Comparison of ENCODE assay signal across 13 cellular contexts in the genomic region with DNA sequence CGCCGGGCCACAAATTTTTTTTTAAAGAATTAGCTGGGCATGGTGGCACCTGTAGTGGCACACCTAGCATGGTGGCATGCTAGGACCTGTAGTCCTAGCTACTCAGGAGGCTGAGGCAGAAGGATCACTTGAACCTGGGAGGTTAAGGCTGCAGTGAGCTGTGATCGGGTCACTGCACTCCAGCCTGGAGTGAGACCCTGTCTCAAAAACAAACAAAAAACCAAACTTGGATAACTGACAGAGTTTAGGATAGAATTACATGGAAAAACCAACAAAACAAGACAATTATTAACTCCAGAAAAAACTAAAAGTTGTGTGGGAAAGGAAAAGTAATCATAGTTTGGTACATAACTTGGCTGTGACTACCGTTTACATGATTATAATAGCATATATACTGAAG. TPM values are rescaled to one million over a fixed set of nuclear protein-coding genes. Genes with fewer than 3 reads are reported as not detected.
DNase-seq lines count a peak whose midpoint lies in the region; ATAC-seq, FAIRE-seq and TF ChIP-seq lines count a peak whose summit lies in the region.
"Had no signal": no experiment of that assay in that cellular context is flagged by ENCODE, and none has a peak within 500 bp of the region (broad histone marks: within the 10 kb centered on the region; RNA-seq: fewer than 3 reads in every experiment).

No MANE protein-coding gene starts in this region.

- TF ChIP-seq EP300 in stomach (IDR thresholded peaks at IDR 0.05): no peak

- ATAC-seq in CD4-positive, CD25-positive, alpha-beta regulatory T cell (ENCODE audit: low read depth in 2 of 2): no peak
- ATAC-seq in naive thymus-derived CD8-positive, alpha-beta T cell: no peak
- ATAC-seq in HG02798 (IDR thresholded peaks at IDR 0.05; ENCODE audit: poor library complexity, unreplicated experiment): no peak

- no peaks in the 10 kb centered on the region for H3K9me3 ChIP-seq in CD4-positive, CD25-positive, alpha-beta regulatory T cell (ENCODE audit: control insufficient read depth in 2 of 2, low read length in 2 of 2)
- H3K9me3 ChIP-seq in GM23248 (ENCODE audit: low read depth) (no peaks in the 10 kb centered on the region), astrocyte (ENCODE audit: insufficient read depth, low read depth, low read length) (no peaks in the 10 kb centered on the region), stomach (no peaks in the 10 kb centered on the region)
- H3K9me3 ChIP-seq: adrenal gland had no signal

- in situ Hi-C loops in GM23248 (cut with MboI): no loop called here

- H3K4me2 ChIP-seq in GM23248 (ENCODE audit: unreplicated experiment) (peak overlapping the region; percentile 33), astrocyte (ENCODE audit: low read length) (peak overlapping the region; percentile 91)

- peak overlapping the region; percentile 42 for H3K4me3 ChIP-seq in CD4-positive, CD25-positive, alpha-beta regulatory T cell (ENCODE audit: low read depth, low read length)
- H3K4me3 ChIP-seq in GM23248 (peak overlapping the region; percentile 77), astrocyte (ENCODE audit: insufficient read depth, low read depth, low read length) (no peak overlapping the region), stomach (peak overlapping the region in 2 of 4 donors; percentile 61 to 73)
- H3K4me3 ChIP-seq: adrenal gland, skin epidermis had no signal

- peaks cover 0 to 29% (median 14%) of the 10 kb centered on the region in 4 donors for H3K4me1 Mint-ChIP-seq in CD4-positive, CD25-positive, alpha-beta regulatory T cell
- peaks cover 7% of the 10 kb centered on the region for H3K4me1 Mint-ChIP-seq in astrocyte (ENCODE audit: low read depth, unreplicated experiment)
- H3K4me1 Mint-ChIP-seq in naive thymus-derived CD8-positive, alpha-beta T cell: peaks cover 20 to 50% (median 34%) of the 10 kb centered on the region in 4 donors

- peaks cover 39% of the 10 kb centered on the region for H3K4me1 ChIP-seq in CD4-positive, CD25-positive, alpha-beta regulatory T cell (ENCODE audit: control insufficient read depth, insufficient read depth, low read length, poor library complexity, severe bottlenecking)
- H3K4me1 ChIP-seq in GM23248 (ENCODE audit: insufficient read depth): peaks cover 18% of the 10 kb centered on the region
- H3K4me1 ChIP-seq in astrocyte (ENCODE audit: insufficient read depth, low read length): peaks cover 21% of the 10 kb centered on the region
- peaks cover 6 to 31% (median 23%) of the 10 kb centered on the region in 4 donors for H3K4me1 ChIP-seq in stomach

- intact Hi-C loops in stomach (cut with DNase I; ENCODE audit: low total_unique reads): no loop called here

- no peak overlapping the region for H2AFZ ChIP-seq in GM23248
- no peak overlapping the region for H2AFZ ChIP-seq in astrocyte (ENCODE audit: low read depth, low read length)

- no peak for DNase-seq in CD4-positive, CD25-positive, alpha-beta regulatory T cell
- no peak for DNase-seq in GM23248
- no peak for DNase-seq in astrocyte (ENCODE audit: low read depth)
- no peak for DNase-seq in naive thymus-derived CD8-positive, alpha-beta T cell
- DNase-seq in stomach: no peak
- DNase-seq in NCI-H510A (lab: John Stamatoyannopoulos, UW): no peak
- no peak for DNase-seq in HuH-7 (ENCODE audit: low spot score)

- H3K36me3 Mint-ChIP-seq in CD4-positive, CD25-positive, alpha-beta regulatory T cell: peaks cover 6% of the 10 kb centered on the region
- no peaks in the 10 kb centered on the region for H3K36me3 Mint-ChIP-seq in astrocyte (ENCODE audit: low read depth, unreplicated experiment)
- no peaks in the 10 kb centered on the region for H3K36me3 Mint-ChIP-seq in naive thymus-derived CD8-positive, alpha-beta T cell

- H3F3A ChIP-seq in GM23248 (ENCODE audit: insufficient read depth): peaks cover 18% of the 10 kb centered on the region

- TF ChIP-seq POLR2A in stomach (IDR thresholded peaks at IDR 0.05): no peak

- peak overlapping the region; percentile 93 to 96 (median 94) for H3K4me3 Mint-ChIP-seq in CD4-positive, CD25-positive, alpha-beta regulatory T cell
- H3K4me3 Mint-ChIP-seq in astrocyte (ENCODE audit: unreplicated experiment): no peak overlapping the region
- H3K4me3 Mint-ChIP-seq in naive thymus-derived CD8-positive, alpha-beta T cell: peak overlapping the region; percentile 9 to 100 (median 98)

- TF ChIP-seq CTCF in astrocyte (IDR thresholded peaks at IDR 0.05; ENCODE audit: insufficient read depth, low read depth, low read length) (no peak), stomach (IDR thresholded peaks at IDR 0.05) (no peak)

- FAIRE-seq in astrocyte (lab: Jason Lieb, UNC): no peak
- FAIRE-seq: D721Med had no signal

- WGBS in GM23248 (ENCODE audit: low coverage in 1 of 2, low lambda C conversion rate in 2 of 2, missing lambda C conversion rate in 2 of 2), 2 experiments: 70 to 71% methylated on average over 4 of the region's 4 CpGs
- 67 to 80% (median 71%) methylated on average over 4 of the region's 4 CpGs for WGBS in stomach, 5 donors

- H3K79me2 ChIP-seq in GM23248 (ENCODE audit: insufficient read depth) (peaks cover 33% of the 10 kb centered on the region), astrocyte (ENCODE audit: insufficient read depth, low read length) (peaks cover 16% of the 10 kb centered on the region)

- H3K27me3 Mint-ChIP-seq in CD4-positive, CD25-positive, alpha-beta regulatory T cell: peaks cover 2% of the 10 kb centered on the region
- no peaks in the 10 kb centered on the region for H3K27me3 Mint-ChIP-seq in astrocyte (ENCODE audit: low read depth, unreplicated experiment)
- no peaks in the 10 kb centered on the region for H3K27me3 Mint-ChIP-seq in naive thymus-derived CD8-positive, alpha-beta T cell

- H3K27ac ChIP-seq in CD4-positive, CD25-positive, alpha-beta regulatory T cell (ENCODE audit: insufficient read depth, low read length, poor library complexity, severe bottlenecking): no peak overlapping the region
- no peak overlapping the region for H3K27ac ChIP-seq in GM23248
- H3K27ac ChIP-seq in astrocyte (ENCODE audit: low read depth, low read length): no peak overlapping the region
- peak overlapping the region in 2 of 5 donors; percentile 99 to 100 for H3K27ac ChIP-seq in stomach
- H3K27ac ChIP-seq: adrenal gland, RWPE1, VCaP had no signal

- H4K20me1 ChIP-seq in GM23248 (ENCODE audit: insufficient read depth) (no peaks in the 10 kb centered on the region), astrocyte (ENCODE audit: insufficient read depth, low read length) (no peaks in the 10 kb centered on the region)

- H3K9ac ChIP-seq in GM23248 (peak overlapping the region; percentile 97; the same call in 1 of the 2 replicates), astrocyte (ENCODE audit: low read length) (no peak overlapping the region)

- H3K9me3 Mint-ChIP-seq in CD4-positive, CD25-positive, alpha-beta regulatory T cell: no peaks in the 10 kb centered on the region
- peaks cover 2% of the 10 kb centered on the region for H3K9me3 Mint-ChIP-seq in astrocyte (ENCODE audit: unreplicated experiment)
- H3K9me3 Mint-ChIP-seq in naive thymus-derived CD8-positive, alpha-beta T cell: no peaks in the 10 kb centered on the region

- no peaks in the 10 kb centered on the region for H3K9me2 ChIP-seq in GM23248 (ENCODE audit: insufficient read depth)

- peak overlapping the region; percentile 90 to 98 (median 92) for H3K27ac Mint-ChIP-seq in CD4-positive, CD25-positive, alpha-beta regulatory T cell
- H3K27ac Mint-ChIP-seq in astrocyte (ENCODE audit: unreplicated experiment): no peak overlapping the region
- peak overlapping the region; percentile 18 to 99 (median 98) for H3K27ac Mint-ChIP-seq in naive thymus-derived CD8-positive, alpha-beta T cell

- no peaks in the 10 kb centered on the region for H3K27me3 ChIP-seq in CD4-positive, CD25-positive, alpha-beta regulatory T cell (ENCODE audit: control insufficient read depth, insufficient read depth, low read length)
- no peaks in the 10 kb centered on the region for H3K27me3 ChIP-seq in GM23248 (replicated peaks; ENCODE audit: insufficient read depth)
- no peaks in the 10 kb centered on the region for H3K27me3 ChIP-seq in astrocyte (ENCODE audit: insufficient read depth, low read length)
- no peaks in the 10 kb centered on the region for H3K27me3 ChIP-seq in stomach
- H3K27me3 ChIP-seq: adrenal gland had no signal

- POLR2A ChIA-PET in naive thymus-derived CD8-positive, alpha-beta T cell (lab: Charles Lee): interaction anchor here (1.3 to 4.5 kb wide), 2 partner anchors 43 to 118 kb away, joined by 3 to 75 read pairs; a partner anchor contains a TSS

- H3K36me3 ChIP-seq in CD4-positive, CD25-positive, alpha-beta regulatory T cell (ENCODE audit: control insufficient read depth, insufficient read depth, low read length): no peaks in the 10 kb centered on the region
- H3K36me3 ChIP-seq in GM23248 (ENCODE audit: low read depth): no peaks in the 10 kb centered on the region
- H3K36me3 ChIP-seq in astrocyte (ENCODE audit: insufficient read depth, low read length): no peaks in the 10 kb centered on the region
- no peaks in the 10 kb centered on the region for H3K36me3 ChIP-seq in stomach
- H3K36me3 ChIP-seq: adrenal gland had no signal

RNA-seq across cellular contexts. Expression of a gene that starts 1.6 kb away (rescaled TPM):
- 306 TPM for total RNA-seq in CD4-positive, CD25-positive, alpha-beta regulatory T cell
- polyA plus RNA-seq in CD4-positive, CD25-positive, alpha-beta regulatory T cell: 100 to 1,000 TPM; 118 to 159 (median 132) TPM
- total RNA-seq in GM23248 (2014; rRNA removed; shearing (Covaris generic)): 47.2 and 64.7 TPM in 2 replicates
- polyA plus RNA-seq in GM23248 (2016; fragmentation: Nextera tagmentation; extraction: Ambion mirVana) (43.6 and 46.1 TPM in 2 replicates), stomach (10 to 100 TPM; 23.3 to 43.4 (median 24.1) TPM)
- total RNA-seq in astrocyte (34.9 and 47.5 TPM in 2 replicates), stomach (100 to 1,000 TPM; 149 to 424 (median 247) TPM)
- total RNA-seq in naive thymus-derived CD8-positive, alpha-beta T cell: 100 to 1,000 TPM; 127 to 142 TPM
- polyA plus RNA-seq in naive thymus-derived CD8-positive, alpha-beta T cell: 10 to 100 TPM; 50.7 to 93.3 (median 63.9) TPM

RNA-seq across cellular contexts. Expression of a gene that starts 42.5 kb away (rescaled TPM):
- total RNA-seq in CD4-positive, CD25-positive, alpha-beta regulatory T cell: 26.2 TPM
- polyA plus RNA-seq in CD4-positive, CD25-positive, alpha-beta regulatory T cell: 100 to 1,000 TPM; 288 to 370 (median 322) TPM
- 31.0 and 51.3 TPM in 2 replicates for total RNA-seq in GM23248 (2014; rRNA removed; shearing (Covaris generic))
- polyA plus RNA-seq in GM23248 (2016; fragmentation: Nextera tagmentation; extraction: Ambion mirVana) (253 and 262 TPM in 2 replicates), stomach (100 to 1,000 TPM in 2 of 3 donors, 10 to 100 TPM in 1; 91.2 to 134 (median 109) TPM)
- total RNA-seq in astrocyte (110 and 115 TPM in 2 replicates), stomach (100 to 1,000 TPM in 1 of 5 donors, 10 to 100 TPM in 3, 1 to 10 TPM in 1; 3.5 to 130 (median 58.5) TPM)
- 10 to 100 TPM; 40.6 to 47.8 TPM for total RNA-seq in naive thymus-derived CD8-positive, alpha-beta T cell
- polyA plus RNA-seq in naive thymus-derived CD8-positive, alpha-beta T cell: 100 to 1,000 TPM; 279 to 299 (median 298) TPM

RNA-seq across cellular contexts. Expression of a gene that starts 42.9 kb away (rescaled TPM):
- 42.8 TPM for total RNA-seq in CD4-positive, CD25-positive, alpha-beta regulatory T cell
- polyA plus RNA-seq in CD4-positive, CD25-positive, alpha-beta regulatory T cell: 10 to 100 TPM; 17.2 to 26.2 (median 21.6) TPM
- 5.7 and 12.0 TPM in 2 replicates for total RNA-seq in GM23248 (2014; rRNA removed; shearing (Covaris generic))
- 6.5 and 7.0 TPM in 2 replicates for polyA plus RNA-seq in GM23248 (2016; fragmentation: Nextera tagmentation; extraction: Ambion mirVana)
- 21.2 and 21.8 TPM in 2 replicates for total RNA-seq in astrocyte
- total RNA-seq in naive thymus-derived CD8-positive, alpha-beta T cell: 10 to 100 TPM; 34.2 to 38.1 TPM
- polyA plus RNA-seq in naive thymus-derived CD8-positive, alpha-beta T cell: 10 to 100 TPM; 20.8 to 32.5 (median 23.0) TPM
- 10 to 100 TPM in 3 of 5 donors, 1 to 10 TPM in 2; 2.9 to 51.6 (median 11.1) TPM for total RNA-seq in stomach
- 1 to 10 TPM; 2.4 to 4.0 (median 2.5) TPM for polyA plus RNA-seq in stomach
